In genomic region chr19:4971424-4971793, GRCh38 we compare ENCODE assay signal across 8 cellular contexts. TPM values are rescaled to one million over a fixed set of nuclear protein-coding genes. Genes with fewer than 3 reads are reported as not detected.
DNase-seq lines count a peak whose midpoint lies in the region; ATAC-seq, FAIRE-seq and TF ChIP-seq lines count a peak whose summit lies in the region.

No MANE protein-coding gene starts in this region.

- TF ChIP-seq RAD21 in HepG2 (CRISPR knock-in tag; IDR thresholded peaks at IDR 0.05): 0 out of 2 replicates have a peak, but pooled peaks have one; percentile 16

- DNase-seq in DMS53 (lab: John Stamatoyannopoulos, UW) (peak; percentile 70), DMS53 treated with DMSO at 0.1 percent for 48 hours (lab: John Stamatoyannopoulos, UW; ENCODE audit: unreplicated experiment) (no peak), NCI-H69 (lab: John Stamatoyannopoulos, UW) (peak; percentile 90), body of pancreas (peak in 3 of 4 donors; percentile 30 to 56 (median 49)), HepG2 (ENCODE audit: low spot score) (peak; percentile 59), tibial artery (peak in 1 of 2 donors; percentile 47)

- POLR2A ChIA-PET in HepG2 (lab: Yijun Ruan, JAX): interaction anchor here (0.6 to 2.4 kb wide), 4 partner anchors 31 to 102 kb away, joined by 3 to 9 read pairs (median 4); no protein-coding TSS in a partner anchor

- H3K4me1 ChIP-seq in body of pancreas: peaks cover 60% of the 10 kb centered on the region
- H3K4me1 ChIP-seq in HepG2 (ENCODE audit: insufficient read depth, low read length): peaks cover 56% of the 10 kb centered on the region
- peaks cover 0 to 61% (median 45%) of the 10 kb centered on the region in 4 donors for H3K4me1 ChIP-seq in tibial artery

- ATAC-seq in body of pancreas (no peak), HepG2 (peak; percentile 43), GM19324 (IDR thresholded peaks at IDR 0.05; ENCODE audit: low FRiP score, unreplicated experiment) (no peak), HG02870 (IDR thresholded peaks at IDR 0.05; ENCODE audit: unreplicated experiment) (no peak)

- no peak overlapping the region for H2AFZ ChIP-seq in HepG2 (ENCODE audit: low read length)

- H3K27ac ChIP-seq in body of pancreas (peak overlapping the region in 3 of 4 donors; percentile 55 to 69 (median 69)), HepG2 (ENCODE audit: extremely low read length, insufficient read depth, low read length) (peak overlapping the region; percentile 45), tibial artery (peak overlapping the region; percentile 72)

- H3K9ac ChIP-seq in HepG2 (ENCODE audit: insufficient read depth, low read depth, low read length): peak overlapping the region; percentile 73

- TF ChIP-seq CTCF in body of pancreas (IDR thresholded peaks at IDR 0.05) (no peak), HepG2 (CRISPR knock-in tag; IDR thresholded peaks at IDR 0.05) (peak; percentile 17; the same call in 1 of the 2 replicates), tibial artery (IDR thresholded peaks at IDR 0.05) (no peak)

- peak overlapping the region; percentile 97 for H3K4me2 ChIP-seq in HepG2 (ENCODE audit: low read depth, low read length)

- TF ChIP-seq EP300 in HepG2 (IDR thresholded peaks at IDR 0.05; ENCODE audit: low read depth in 2 of 2, low read length in 2 of 2) (no peak), HepG2 (CRISPR knock-in tag; IDR thresholded peaks at IDR 0.05; ENCODE audit: borderline replicate concordance) (no peak)

- CTCF ChIA-PET in HepG2 (lab: Yijun Ruan, JAX; ENCODE audit: low intra/inter-chr PET ratio, low total read pairs): no interaction called here

- H3K36me3 ChIP-seq in body of pancreas (replicated peaks in 1 of 2; ENCODE audit: insufficient read depth in 1 of 2, low read depth in 2 of 2) (no peaks in the 10 kb centered on the region), HepG2 (replicated peaks in 1 of 2; ENCODE audit: control insufficient read depth in 1 of 2, insufficient read depth in 2 of 2, low read length in 2 of 2) (peaks cover 1 to 2% of the 10 kb centered on the region in 2 experiments; a peak in 1 of 5 replicates), tibial artery (no peaks in the 10 kb centered on the region)

- no TSS peak for BruUV-seq in HepG2 (replicated peaks; lab: Mats Ljungman, UMichigan)

- in situ Hi-C loops in HepG2 (cut with HindIII; ENCODE audit: extremely low pct_ligation_motif_present, low pct_unique_long_range_greater_than_20kb): no loop called here

- H3K9me3 ChIP-seq in body of pancreas (no peaks in the 10 kb centered on the region), HepG2 (ENCODE audit: low read length) (no peaks in the 10 kb centered on the region), tibial artery (no peaks in the 10 kb centered on the region)

- H3K27me3 ChIP-seq in body of pancreas (no peaks in the 10 kb centered on the region), HepG2 (ENCODE audit: control insufficient read depth in 1 of 2, insufficient read depth in 2 of 2, low read length in 2 of 2) (no peaks in the 10 kb centered on the region; a peak in 1 of 5 replicates), tibial artery (no peaks in the 10 kb centered on the region)

- H4K20me1 ChIP-seq in HepG2 (ENCODE audit: insufficient read depth, low read length): peaks cover 45% of the 10 kb centered on the region

- intact Hi-C loops in body of pancreas (cut with DNase I): no loop called here
- intact Hi-C loops in HepG2 (cut with micrococcal nuclease; ENCODE audit: unreplicated experiment): no loop called here
- intact Hi-C loops in tibial artery (cut with DNase I; ENCODE audit: low total_unique reads): no loop called here

- TF ChIP-seq POLR2A in body of pancreas (IDR thresholded peaks at IDR 0.05) (no peak), HepG2 (IDR thresholded peaks at IDR 0.05; ENCODE audit: insufficient read depth in 1 of 2, low read depth in 2 of 2, low read length in 2 of 2) (0 out of 4 replicates have a peak, but pooled peaks of 1 of the 2 experiments have one; percentile 32)

- peaks cover 59% of the 10 kb centered on the region for H3K79me2 ChIP-seq in HepG2 (ENCODE audit: insufficient read depth, low read length)

- 6 to 28% methylated on average over 2 to 10 of the region's 10 CpGs for WGBS in body of pancreas, 2 donors
- 0% methylated on average over 8 of the region's 10 CpGs for WGBS in HepG2 (ENCODE audit: low lambda C conversion rate)

- peak; percentile 60 for FAIRE-seq in HepG2 (lab: Jason Lieb, UNC)

- H3K4me3 ChIP-seq in body of pancreas (no peak overlapping the region), HepG2 (replicated peaks in 1 of 3; ENCODE audit: insufficient read depth in 1 of 3, low read depth in 2 of 3, low read length in 3 of 3) (peak overlapping the region; percentile 73 to 93 (median 82)), tibial artery (peak overlapping the region; percentile 73 to 87)

TF ChIP-seq in HepG2, 621 proteins besides CTCF, POLR2A, EP300 and RAD21 (continues in another document):
- no peak for TF ChIP-seq ZNF513 (CRISPR knock-in tag; conservative IDR thresholded peaks at IDR 0.05)
- 0 out of 2 replicates have a peak, but pooled peaks have one; percentile 69 for TF ChIP-seq ZNF235 (CRISPR knock-in tag; IDR thresholded peaks at IDR 0.05; ENCODE audit: borderline replicate concordance)
- TF ChIP-seq CREB3 (CRISPR knock-in tag; IDR thresholded peaks at IDR 0.05): no peak
- 0 out of 2 replicates have a peak, but pooled peaks have one; percentile 23 for TF ChIP-seq DPF2 (CRISPR knock-in tag; IDR thresholded peaks at IDR 0.05; ENCODE audit: borderline replicate concordance, low read depth)
- TF ChIP-seq ZNF317 (CRISPR knock-in tag; IDR thresholded peaks at IDR 0.05): peak; percentile 47; the same call in 1 of the 2 replicates
- TF ChIP-seq REPIN1 (CRISPR knock-in tag; IDR thresholded peaks at IDR 0.05; ENCODE audit: borderline replicate concordance, low read depth): 0 out of 2 replicates have a peak, but pooled peaks have one; percentile 3
- peak; percentile 7; the same call in 1 of the 2 replicates for TF ChIP-seq TAF1 (CRISPR knock-in tag; IDR thresholded peaks at IDR 0.05)
- 0 out of 2 replicates have a peak, but pooled peaks have one; percentile 11 for TF ChIP-seq IRF9 (CRISPR knock-in tag; IDR thresholded peaks at IDR 0.05; ENCODE audit: borderline replicate concordance)
- no peak for TF ChIP-seq ZFP90 (CRISPR knock-in tag; IDR thresholded peaks at IDR 0.05; ENCODE audit: borderline replicate concordance)
- no peak for TF ChIP-seq ZNF549 (CRISPR knock-in tag; IDR thresholded peaks at IDR 0.05)
- peak; percentile 42; the same call in 1 of the 2 replicates for TF ChIP-seq POLR2AphosphoS5 (IDR thresholded peaks at IDR 0.05; ENCODE audit: low read depth, low read length)

RNA-seq across cellular contexts. Expression of gene KDM4B, which starts 2.5 kb away (rescaled TPM):
- total RNA-seq in body of pancreas: 10 to 100 TPM; 18.9 to 35.3 TPM
- total RNA-seq in HepG2 (2016; rRNA removed; fragmentation: Illumina TruSeq; extraction: Trizol): 4.4 and 4.9 TPM in 2 replicates
- total RNA-seq in HepG2 (2016; cell fraction: cytosol; rRNA removed; fragmentation: Illumina TruSeq; extraction: Trizol; ENCODE audit: low read depth): 8.2 and 11.5 TPM in 2 replicates
- 3.5 and 4.9 TPM in 2 replicates for total RNA-seq in HepG2 (2016; cell fraction: insoluble cytoplasmic fraction; rRNA removed; fragmentation: Illumina TruSeq; extraction: Trizol)
- total RNA-seq in HepG2 (2016; cell fraction: membrane; rRNA removed; fragmentation: Illumina TruSeq; extraction: Trizol): 3.1 and 3.8 TPM in 2 replicates
- total RNA-seq in HepG2 (2016; cell fraction: nucleus; rRNA removed; fragmentation: Illumina TruSeq; extraction: Trizol): 3.9 and 4.5 TPM in 2 replicates
- polyA plus RNA-seq in HepG2 (2011; rRNA removed): 14.6 and 18.6 TPM in 2 replicates
- polyA plus RNA-seq in HepG2 (2011; cell fraction: cytosol; rRNA removed): 6.9 and 11.2 TPM in 2 replicates
- polyA plus RNA-seq in HepG2 (2011; cell fraction: nucleus; rRNA removed): 33.5 and 43.5 TPM in 2 replicates
- polyA plus RNA-seq in HepG2 (2012): 13.7 TPM in 2 replicates
- 0.49 and 0.51 TPM in 2 replicates for polyA plus RNA-seq in HepG2 (2016; cell fraction: cytosol; fragmentation: Illumina TruSeq; extraction: Trizol; ENCODE audit: low read depth)
- polyA plus RNA-seq in HepG2 (2016; cell fraction: insoluble cytoplasmic fraction; fragmentation: Illumina TruSeq; extraction: Trizol; ENCODE audit: low read depth): 4.1 and 5.2 TPM in 2 replicates
- 0.86 and 1.2 TPM in 2 replicates for polyA plus RNA-seq in HepG2 (2016; cell fraction: membrane; fragmentation: Illumina TruSeq; extraction: Trizol; ENCODE audit: low read depth)
- polyA plus RNA-seq in HepG2 (2016; cell fraction: nucleus; fragmentation: Illumina TruSeq; extraction: Trizol; ENCODE audit: insufficient read depth, low read depth): 7.8 and 9.0 TPM in 2 replicates
- 27.9 and 166 TPM in 2 replicates for polyA minus RNA-seq in HepG2 (2011; rRNA and poly(A)+ RNA removed; ENCODE audit: low replicate concordance)
- polyA minus RNA-seq in HepG2 (2011; cell fraction: cytosol; rRNA and poly(A)+ RNA removed): 29.8 and 30.8 TPM in 2 replicates
- 29.2 and 30.7 TPM in 2 replicates for polyA minus RNA-seq in HepG2 (2011; cell fraction: nucleus; rRNA and poly(A)+ RNA removed)

Comparison
In these comparisons a context has a peak if more than half of its experiments do, and no peak if none do; other contexts are left out.
1. H3K4me3 ChIP-seq: peak in HepG2 (3 of 3) and tibial artery (2 of 2); none in body of pancreas (0 of 2).
2. Peak in every context shown above with its lines, with median percentiles within 50 percentile points of each other: H3K27ac ChIP-seq.